In the genomic region with DNA sequence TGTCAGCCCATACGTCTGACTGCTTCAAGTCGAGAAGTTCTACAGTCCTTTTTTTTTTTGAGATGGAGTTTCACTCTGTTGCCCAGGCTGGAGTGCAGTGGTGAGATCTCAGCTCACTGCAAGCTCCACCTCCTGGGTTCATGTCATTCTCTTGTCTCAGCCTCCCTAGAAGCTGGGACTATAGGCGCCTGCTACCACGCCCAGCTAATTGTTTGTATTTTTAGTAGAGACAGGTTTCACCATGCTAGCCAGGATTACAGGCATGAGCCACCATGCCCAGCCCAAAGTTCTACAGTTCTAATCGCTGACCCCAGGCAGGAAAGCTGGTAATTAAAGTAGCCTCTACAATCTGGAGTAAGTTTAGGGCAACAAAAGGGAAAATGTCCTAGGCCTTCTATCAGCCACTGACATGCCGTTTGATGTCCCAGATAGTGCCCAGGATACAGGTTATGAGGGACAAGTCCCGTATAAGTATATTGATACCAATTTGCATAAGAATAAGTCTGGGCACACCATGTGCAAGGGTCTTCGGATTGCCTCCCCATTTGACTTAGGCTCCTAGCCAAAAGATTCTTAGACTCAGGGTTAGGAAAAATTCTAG, we compare ENCODE assay signal across 8 cellular contexts.
DNase-seq lines count a peak whose midpoint lies in the region; ATAC-seq and TF ChIP-seq lines count a peak whose summit lies in the region.

No MANE protein-coding gene starts in this region.

- peak; percentile 29 to 45 (median 40) for DNase-seq in CD4-positive, alpha-beta memory T cell
- DNase-seq in T-helper 17 cell (no peak), left lung (no peak), NCI-H1092 (lab: John Stamatoyannopoulos, UW) (no peak), NCI-H1105 (lab: John Stamatoyannopoulos, UW) (no peak)

- TF ChIP-seq CTCF in left lung (IDR thresholded peaks at IDR 0.05): no peak

- peak overlapping the region; percentile 91 to 99 (median 96) for H3K27ac Mint-ChIP-seq in CD4-positive, alpha-beta memory T cell
- H3K27ac Mint-ChIP-seq in T-helper 17 cell: peak overlapping the region; percentile 98

- H3K36me3 ChIP-seq in CD4-positive, alpha-beta memory T cell (ENCODE audit: insufficient read depth, low read length): no peaks in the 10 kb centered on the region
- H3K36me3 ChIP-seq in left lung: no peaks in the 10 kb centered on the region

- intact Hi-C loops in CD4-positive, alpha-beta memory T cell (cut with micrococcal nuclease): no loop called here
- intact Hi-C loops in left lung (cut with DNase I): no loop called here

- peak overlapping the region; percentile 69 for H3K27ac ChIP-seq in CD4-positive, alpha-beta memory T cell (ENCODE audit: low read depth, low read length)
- H3K27ac ChIP-seq in left lung: peak overlapping the region; percentile 72 to 77

- no peaks in the 10 kb centered on the region for H3K27me3 ChIP-seq in CD4-positive, alpha-beta memory T cell (ENCODE audit: insufficient read depth, low read length)
- no peaks in the 10 kb centered on the region for H3K27me3 ChIP-seq in left lung

- peaks cover 54% of the 10 kb centered on the region for H3K4me1 ChIP-seq in CD4-positive, alpha-beta memory T cell (ENCODE audit: insufficient read depth, low read length)
- H3K4me1 ChIP-seq in left lung: peaks cover 0 to 15% of the 10 kb centered on the region in 2 donors

- no peaks in the 10 kb centered on the region for H3K9me3 ChIP-seq in CD4-positive, alpha-beta memory T cell (ENCODE audit: control insufficient read depth in 1 of 2, low read length in 2 of 2)
- H3K9me3 ChIP-seq in T-helper 17 cell (ENCODE audit: control insufficient read depth, low read length, poor library complexity, severe bottlenecking): no peaks in the 10 kb centered on the region
- H3K9me3 ChIP-seq in left lung: no peaks in the 10 kb centered on the region

- H3K36me3 Mint-ChIP-seq in CD4-positive, alpha-beta memory T cell: peaks cover 15 to 24% of the 10 kb centered on the region in 2 donors
- H3K36me3 Mint-ChIP-seq in T-helper 17 cell (ENCODE audit: low read depth): no peaks in the 10 kb centered on the region

- peak overlapping the region; percentile 92 to 97 (median 94) for H3K4me3 Mint-ChIP-seq in CD4-positive, alpha-beta memory T cell
- peak overlapping the region; percentile 93 for H3K4me3 Mint-ChIP-seq in T-helper 17 cell

- CTCF ChIA-PET in CD4-positive, alpha-beta memory T cell (lab: Charles Lee; ENCODE audit: partially characterized antibody): interaction anchor here (0.8 to 1.1 kb wide), 2 partner anchors 46 to 47 kb away, joined by 3 read pairs; no protein-coding TSS in a partner anchor

- peak overlapping the region; percentile 61 to 92 for H3K4me3 ChIP-seq in CD4-positive, alpha-beta memory T cell (ENCODE audit: low read length in 2 of 2)
- peak overlapping the region; percentile 30 to 53 for H3K4me3 ChIP-seq in left lung

- no peaks in the 10 kb centered on the region for H3K27me3 Mint-ChIP-seq in CD4-positive, alpha-beta memory T cell
- no peaks in the 10 kb centered on the region for H3K27me3 Mint-ChIP-seq in T-helper 17 cell

- POLR2A ChIA-PET in CD4-positive, alpha-beta memory T cell (lab: Charles Lee; ENCODE audit: partially characterized antibody): interaction anchor here (1.9 kb wide), 1 partner anchor 9 kb away, joined by 4 read pairs; no protein-coding TSS in a partner anchor

- H3K9me3 Mint-ChIP-seq in CD4-positive, alpha-beta memory T cell: no peaks in the 10 kb centered on the region

- H3K4me1 Mint-ChIP-seq in CD4-positive, alpha-beta memory T cell: peaks cover 34 to 77% (median 45%) of the 10 kb centered on the region in 4 donors
- peaks cover 44% of the 10 kb centered on the region for H3K4me1 Mint-ChIP-seq in T-helper 17 cell

- ATAC-seq in GM19438 (IDR thresholded peaks at IDR 0.05; ENCODE audit: low read depth, unreplicated experiment) (peak; percentile 47), HG03521 (IDR thresholded peaks at IDR 0.05; ENCODE audit: unreplicated experiment) (peak; percentile 31), T-helper 17 cell (peak; percentile 53), left lung (no peak), HG02981 (IDR thresholded peaks at IDR 0.05; ENCODE audit: unreplicated experiment) (no peak)

Comparison
In these comparisons a context has a peak if more than half of its experiments do, and no peak if none do; other contexts are left out.
1. DNase-seq: peak in CD4-positive, alpha-beta memory T cell (5 of 5); none in T-helper 17 cell (0 of 3), left lung (0 of 2), NCI-H1092 (single experiment) and NCI-H1105 (single experiment).
2. ATAC-seq: peak in GM19438 (single experiment), HG03521 (single experiment) and T-helper 17 cell (single experiment); none in left lung (single experiment) and HG02981 (single experiment).